Comparison of ENCODE assay signal across 19 cellular contexts in the genomic region with DNA sequence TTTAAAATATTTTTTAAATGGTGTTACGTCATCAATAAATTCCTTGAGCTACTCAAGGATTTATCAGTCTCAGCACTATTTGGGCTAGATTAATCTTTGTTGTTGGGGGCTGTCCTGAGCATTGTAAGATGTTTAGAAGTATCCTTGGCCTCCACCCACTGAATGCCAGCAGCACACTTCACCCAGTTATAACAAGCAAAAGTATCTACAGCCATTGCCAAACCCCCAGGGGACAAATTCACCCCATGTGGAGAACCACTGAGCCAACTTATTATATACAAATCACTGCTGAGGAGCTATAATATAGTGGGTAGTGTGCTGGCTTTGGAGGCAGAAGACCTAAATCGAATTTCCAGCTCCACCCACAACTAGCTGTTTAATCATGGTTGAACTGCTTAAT.
"Had no signal": no experiment of that assay in that cellular context is flagged by ENCODE, and none has a peak within 500 bp of the region (broad histone marks: within the 10 kb centered on the region; RNA-seq: fewer than 3 reads in every experiment).

No MANE protein-coding gene starts in this region.

- H3K27ac ChIP-seq: left ventricle myocardium inferior, neutrophil, tibial artery had no signal

- H3K27me3 ChIP-seq: neutrophil, tibial artery had no signal

- H3K4me3 ChIP-seq: left ventricle myocardium inferior, tibial artery had no signal

- H3K9me3 ChIP-seq: left ventricle myocardium inferior, neutrophil, tibial artery had no signal

- H3K4me1 ChIP-seq: left ventricle myocardium inferior, tibial artery had no signal

- DNase-seq: activated CD4-positive, alpha-beta T cell treated with anti-CD3 and anti-CD28 coated beads, Interleukin-2, amount 10 ng/mL, durations not matched to agents 24 days and 14 days; activated CD4-positive, CD25-positive, alpha-beta regulatory T cell; activated CD8-positive, alpha-beta memory T cell treated with anti-CD3 and anti-CD28 coated beads, Interleukin-2, amount 50 U/mL, for 48 hours; activated gamma-delta T cell; activated T-cell treated with anti-CD3 and anti-CD28 coated beads, Interleukin-2, amount 50 U/mL, for 72 hours; amniotic stem cell; effector memory CD4-positive, alpha-beta T cell; left ventricle myocardium inferior; mesenchymal stem cell; natural killer cell; posterior cingulate gyrus; retina; small intestine; stimulated activated CD4-positive, alpha-beta T cell treated with anti-CD3 and anti-CD28 coated beads, Interleukin-4, amount 100 ng/mL, for 24 hours; stimulated activated naive CD4-positive, alpha-beta T cell; T-helper 2 cell; tibial artery had no signal

- FAIRE-seq: small intestine, urothelium cell line had no signal
